8 cellular contexts compared by ENCODE assay signal in genomic region chr19:27793644-27794443, GRCh38.
A peak's percentile ranks its signal among the peaks of the same experiment; 100 is the strongest.
DNase-seq lines count a peak whose midpoint lies in the region; ATAC-seq and TF ChIP-seq lines count a peak whose summit lies in the region.

No MANE protein-coding gene starts in this region.

- peak overlapping the region; percentile 93 for H3K27ac Mint-ChIP-seq in activated CD4-positive, alpha-beta T cell treated with anti-CD3 and anti-CD28 coated beads, Interleukin-2, amount 10 ng/mL, durations not matched to agents 7 days and 5 days

- 0 out of 2 replicates have a peak, but pooled peaks have one; percentile 20 for TF ChIP-seq CTCF in BJ (IDR thresholded peaks at IDR 0.05; ENCODE audit: insufficient read depth, low read depth, low read length)

- peak; percentile 68 for DNase-seq in BJ (ENCODE audit: low read depth)
- peak; percentile 81 for DNase-seq in GM19240 (ENCODE audit: insufficient read length, low spot score)
- DNase-seq in NCI-H524 treated with DMSO at 0.1 percent for 48 hours (lab: John Stamatoyannopoulos, UW): peak; percentile 76
- peak; percentile 95 for DNase-seq in activated CD4-positive, alpha-beta T cell treated with anti-CD3 and anti-CD28 coated beads, Interleukin-2, amount 10 ng/mL, durations not matched to agents 7 days and 5 days
- peak; percentile 95 for DNase-seq in dedifferentiated amniotic fluid mesenchymal stem cell (ENCODE audit: extremely low spot score)
- DNase-seq in left lobe of liver (ENCODE audit: low spot score): peak; percentile 96
- peak; percentile 89 to 92 for DNase-seq in stimulated activated CD4-positive, alpha-beta T cell treated with anti-CD3 and anti-CD28 coated beads, Interleukin-2, amount 100 ng/mL, for 24 hours

- peak overlapping the region; percentile 92 for H3K4me3 Mint-ChIP-seq in activated CD4-positive, alpha-beta T cell treated with anti-CD3 and anti-CD28 coated beads, Interleukin-2, amount 10 ng/mL, durations not matched to agents 7 days and 5 days

- peaks cover 21% of the 10 kb centered on the region for H3K36me3 Mint-ChIP-seq in activated CD4-positive, alpha-beta T cell treated with anti-CD3 and anti-CD28 coated beads, Interleukin-2, amount 10 ng/mL, durations not matched to agents 7 days and 5 days (ENCODE audit: low read depth)

- CTCF ChIA-PET in BJ (lab: Yijun Ruan, JAX): interaction anchor here (0.7 kb wide), 1 partner anchor 9 kb away, joined by 3 read pairs; no protein-coding TSS in a partner anchor
- CTCF ChIA-PET in activated CD4-positive, alpha-beta T cell treated with anti-CD3 and anti-CD28 coated beads, Interleukin-2, amount 10 ng/mL, durations not matched to agents 7 days and 5 days (lab: Charles Lee): interaction anchor here (1.3 kb wide), 1 partner anchor 8 kb away, joined by 3 read pairs; no protein-coding TSS in a partner anchor

- peaks cover 4% of the 10 kb centered on the region; the same call in 1 of the 2 replicates for H3K36me3 ChIP-seq in BJ (ENCODE audit: control insufficient read depth, insufficient read depth, low read length)

- H3K27me3 ChIP-seq in BJ (ENCODE audit: control insufficient read depth, insufficient read depth, low read length): no peaks in the 10 kb centered on the region

- POLR2A ChIA-PET in BJ (lab: Charles Lee): no interaction called here
- POLR2A ChIA-PET in activated CD4-positive, alpha-beta T cell treated with anti-CD3 and anti-CD28 coated beads, Interleukin-2, amount 10 ng/mL, durations not matched to agents 7 days and 5 days (lab: Charles Lee): no interaction called here

- peaks cover 37% of the 10 kb centered on the region for H3K4me1 Mint-ChIP-seq in activated CD4-positive, alpha-beta T cell treated with anti-CD3 and anti-CD28 coated beads, Interleukin-2, amount 10 ng/mL, durations not matched to agents 7 days and 5 days

- H3K4me3 ChIP-seq in BJ (ENCODE audit: low read depth, low read length): peak overlapping the region; percentile 61

- no peaks in the 10 kb centered on the region for H3K9me3 Mint-ChIP-seq in activated CD4-positive, alpha-beta T cell treated with anti-CD3 and anti-CD28 coated beads, Interleukin-2, amount 10 ng/mL, durations not matched to agents 7 days and 5 days

- ATAC-seq in HG03457 (IDR thresholded peaks at IDR 0.05; ENCODE audit: unreplicated experiment): peak; percentile 92
- ATAC-seq in left lobe of liver: peak; percentile 95

- no peaks in the 10 kb centered on the region for H3K27me3 Mint-ChIP-seq in activated CD4-positive, alpha-beta T cell treated with anti-CD3 and anti-CD28 coated beads, Interleukin-2, amount 10 ng/mL, durations not matched to agents 7 days and 5 days

Comparison
In these comparisons a context has a peak if more than half of its experiments do, and no peak if none do; other contexts are left out.
1. Peak in every context shown above with its lines: DNase-seq, ATAC-seq and H3K4me3 ChIP-seq.